In genomic region chr2:95275601-95276243, GRCh38 we compare ENCODE assay signal across 19 cellular contexts. TPM values are rescaled to one million over a fixed set of nuclear protein-coding genes. Genes with fewer than 3 reads are reported as not detected.
DNase-seq lines count a peak whose midpoint lies in the region; ATAC-seq and TF ChIP-seq lines count a peak whose summit lies in the region.
"Had no signal": no experiment of that assay in that cellular context is flagged by ENCODE, and none has a peak within 500 bp of the region (broad histone marks: within the 10 kb centered on the region; RNA-seq: fewer than 3 reads in every experiment).

No MANE protein-coding gene starts in this region.

- TF ChIP-seq POLR2A in body of pancreas (IDR thresholded peaks at IDR 0.05): peak in 2 of 3 donors; percentile 22 to 32
- TF ChIP-seq POLR2A in stomach (IDR thresholded peaks at IDR 0.05): no peak

- H3K27me3 ChIP-seq in body of pancreas (no peaks in the 10 kb centered on the region), lower lobe of right lung (ENCODE audit: low read depth) (no peaks in the 10 kb centered on the region), stomach (no peaks in the 10 kb centered on the region), HAP-1 (ENCODE audit: low read depth) (no peaks in the 10 kb centered on the region)
- H3K27me3 ChIP-seq: gastroesophageal sphincter had no signal

- H3K9me3 ChIP-seq in body of pancreas (no peaks in the 10 kb centered on the region), lower lobe of right lung (no peaks in the 10 kb centered on the region), stomach (no peaks in the 10 kb centered on the region), HAP-1 (no peaks in the 10 kb centered on the region)
- H3K9me3 ChIP-seq: gastroesophageal sphincter had no signal

- in situ Hi-C loops in HAP-1 (cut with MboI; ENCODE audit: low sequenced_read_pairs): no loop called here

- peak; percentile 23 for DNase-seq in activated CD4-positive, CD25-positive, alpha-beta regulatory T cell treated with anti-CD3 and anti-CD28 coated beads, Interleukin-2, amount 50 U/mL, for 72 hours
- DNase-seq in activated CD4-positive, CD25-positive, alpha-beta regulatory T cell (lab: John Stamatoyannopoulos, UW): no peak
- DNase-seq in body of pancreas: peak in 3 of 4 donors; percentile 20 to 52 (median 51)
- peak; percentile 48 for DNase-seq in lower lobe of right lung
- DNase-seq in stomach: peak; percentile 50
- no peak for DNase-seq in SHP77 (lab: John Stamatoyannopoulos, UW)
- no peak for DNase-seq in HAP-1 (ENCODE audit: low spot score in 2 of 2)
- DNase-seq: effector memory CD8-positive, alpha-beta T cell; GF-D8; naive thymus-derived CD4-positive, alpha-beta T cell; NCI-H146; stimulated activated naive CD4-positive, alpha-beta T cell treated with Interleukin-2 at 50 U/mL for 16 hours; T-helper 17 cell had no signal

- H3K27ac ChIP-seq in body of pancreas: peak overlapping the region in 3 of 4 donors; percentile 74 to 84 (median 79)
- H3K27ac ChIP-seq in lower lobe of right lung: no peak overlapping the region
- peak overlapping the region; percentile 78 to 91 (median 85) for H3K27ac ChIP-seq in stomach
- H3K27ac ChIP-seq: gastroesophageal sphincter, KMS-11 had no signal

- TF ChIP-seq CTCF in body of pancreas (IDR thresholded peaks at IDR 0.05): no peak
- TF ChIP-seq CTCF in lower lobe of right lung (IDR thresholded peaks at IDR 0.05): no peak
- TF ChIP-seq CTCF in stomach (IDR thresholded peaks at IDR 0.05): no peak

- intact Hi-C loops in body of pancreas (cut with DNase I): no loop called here
- intact Hi-C loops in lower lobe of right lung (cut with DNase I): no loop called here
- intact Hi-C loops in stomach (cut with DNase I; ENCODE audit: low total_unique reads): no loop called here

- WGBS in body of pancreas, 2 donors: 74 to 84% methylated on average over 3 to 28 of the region's 28 CpGs
- 45 to 84% (median 69%) methylated on average over 8 to 28 of the region's 28 CpGs for WGBS in stomach, 5 donors

- ATAC-seq in body of pancreas (peak; percentile 10), lower lobe of right lung (no peak), GM18511 (IDR thresholded peaks at IDR 0.05; ENCODE audit: unreplicated experiment) (no peak)
- ATAC-seq: effector memory CD8-positive, alpha-beta T cell; gastroesophageal sphincter; naive thymus-derived CD4-positive, alpha-beta T cell; sciatic nerve; T-helper 17 cell had no signal

- TF ChIP-seq EP300 in stomach (IDR thresholded peaks at IDR 0.05): no peak

- H3K4me1 ChIP-seq in body of pancreas (peaks cover 52% of the 10 kb centered on the region), lower lobe of right lung (no peaks in the 10 kb centered on the region), stomach (peaks cover 20 to 40% (median 33%) of the 10 kb centered on the region in 4 donors), HAP-1 (no peaks in the 10 kb centered on the region)
- H3K4me1 ChIP-seq: gastroesophageal sphincter had no signal

- H3K4me3 ChIP-seq in body of pancreas (no peak overlapping the region), lower lobe of right lung (no peak overlapping the region), stomach (peak overlapping the region; percentile 27 to 48 (median 38)), HAP-1 (no peak overlapping the region)
- H3K4me3 ChIP-seq: gastroesophageal sphincter had no signal

- H3K36me3 ChIP-seq in body of pancreas (replicated peaks in 1 of 2; ENCODE audit: insufficient read depth in 1 of 2, low read depth in 2 of 2) (no peaks in the 10 kb centered on the region), lower lobe of right lung (no peaks in the 10 kb centered on the region), stomach (peaks cover 2 to 15% (median 9%) of the 10 kb centered on the region in 4 donors), HAP-1 (replicated peaks) (no peaks in the 10 kb centered on the region)
- H3K36me3 ChIP-seq: gastroesophageal sphincter had no signal

RNA-seq across cellular contexts. Expression of gene PROM2, which starts 1.5 kb away (rescaled TPM):
- total RNA-seq in body of pancreas (10 to 100 TPM; 17.6 to 31.6 TPM), lower lobe of right lung (6.0 TPM), stomach (100 to 1,000 TPM in 1 of 5 donors, 10 to 100 TPM in 4; 18.4 to 370 (median 62.2) TPM)
- polyA plus RNA-seq in stomach: 10 to 100 TPM in 2 of 3 donors, 1 to 10 TPM in 1; 6.0 to 22.3 (median 14.5) TPM
- polyA plus RNA-seq: CD8-positive, alpha-beta memory T cell; naive thymus-derived CD4-positive, alpha-beta T cell had no signal

RNA-seq across cellular contexts. Expression of gene KCNIP3, which starts 21.4 kb away (rescaled TPM):
- total RNA-seq in body of pancreas: 1 to 10 TPM; 1.6 to 2.9 TPM
- total RNA-seq in lower lobe of right lung: 2.6 TPM
- 1 to 10 TPM in 3 of 5 donors, not detected in 2; 1.3 to 2.4 (median 1.6) TPM for total RNA-seq in stomach
- 1 to 10 TPM; 3.1 to 4.4 (median 3.9) TPM for polyA plus RNA-seq in stomach
- total RNA-seq: activated T-helper 1 cell treated with anti-CD3 and anti-CD28 coated beads, Interleukin-12 subunit alpha, Interleukin-12 subunit beta, Interleukin-2, Interleukin-4 antibody, amounts not matched to agents 30 ng/mL and 10 ng/mL and 1 ng/mL, durations not matched to agents 14 hours and 24 hours and 36 hours; CD8-positive, alpha-beta memory T cell; T-helper 17 cell had no signal
- polyA plus RNA-seq: CD8-positive, alpha-beta memory T cell; naive thymus-derived CD4-positive, alpha-beta T cell had no signal

Comparison
In these comparisons a context has a peak if more than half of its experiments do, and no peak if none do; other contexts are left out.
1. DNase-seq: peak in activated CD4-positive, CD25-positive, alpha-beta regulatory T cell treated with anti-CD3 and anti-CD28 coated beads, Interleukin-2, amount 50 U/mL, for 72 hours (single experiment), body of pancreas (3 of 4), lower lobe of right lung (single experiment) and stomach (single experiment); none in activated CD4-positive, CD25-positive, alpha-beta regulatory T cell (0 of 4), SHP77 (0 of 2) and HAP-1 (0 of 2).
2. H3K4me3 ChIP-seq: peak in stomach (4 of 4); none in body of pancreas (0 of 2), lower lobe of right lung (single experiment) and HAP-1 (single experiment).
3. POLR2A ChIP-seq: peak in body of pancreas (2 of 3); none in stomach (0 of 4).